ENCODE assay signal across 11 cellular contexts in the genomic region with DNA sequence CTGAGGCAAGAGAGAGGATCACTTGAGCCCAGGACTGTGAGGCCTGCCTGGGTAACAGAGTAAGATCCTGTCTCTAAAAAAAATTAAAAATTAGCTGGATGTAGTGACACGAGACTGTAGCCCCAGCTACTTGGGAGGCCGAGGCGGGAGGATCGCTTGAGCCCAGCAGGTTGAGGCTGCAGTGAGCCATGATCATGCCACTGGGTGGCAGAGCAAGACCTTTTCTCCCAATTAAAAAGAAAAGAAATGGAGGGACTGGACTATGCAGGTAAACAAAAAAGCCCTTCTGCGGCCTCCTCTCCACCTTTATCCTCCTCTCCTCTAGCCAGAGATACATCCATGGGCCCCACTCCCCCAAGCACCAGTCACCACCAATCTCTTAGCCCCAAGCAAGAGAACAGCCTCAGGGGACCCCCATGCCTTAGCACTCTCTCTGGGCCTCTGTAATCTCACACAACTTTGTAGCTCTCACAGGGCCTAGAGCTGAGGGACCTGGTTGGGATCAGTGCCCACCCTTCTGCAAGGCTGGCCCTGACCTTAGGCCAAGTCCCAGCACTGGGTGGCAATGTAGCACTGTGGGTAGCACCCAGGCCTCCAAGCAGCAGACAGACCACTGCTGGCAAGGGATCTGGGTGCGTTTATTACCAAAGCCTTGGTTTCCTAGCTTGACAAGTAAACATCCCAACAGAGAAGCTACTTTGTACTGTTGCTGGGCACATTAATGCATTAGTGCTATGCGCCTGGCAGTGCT. TPM values are rescaled to one million over a fixed set of nuclear protein-coding genes. Genes with fewer than 3 reads are reported as not detected.
DNase-seq lines count a peak whose midpoint lies in the region; ATAC-seq and TF ChIP-seq lines count a peak whose summit lies in the region.
"Had no signal": no experiment of that assay in that cellular context is flagged by ENCODE, and none has a peak within 500 bp of the region (broad histone marks: within the 10 kb centered on the region; RNA-seq: fewer than 3 reads in every experiment).

No MANE protein-coding gene starts in this region.

- H3K27me3 ChIP-seq in left lung: no peaks in the 10 kb centered on the region
- H3K27me3 ChIP-seq in esophagus squamous epithelium: no peaks in the 10 kb centered on the region
- H3K27me3 ChIP-seq: MG63 had no signal

- H3K36me3 ChIP-seq in OCI-LY7 (ENCODE audit: insufficient read depth, low read length) (no peaks in the 10 kb centered on the region), left lung (no peaks in the 10 kb centered on the region), esophagus squamous epithelium (no peaks in the 10 kb centered on the region)
- H3K36me3 ChIP-seq: MG63 had no signal

- no peaks in the 10 kb centered on the region for H4K20me1 ChIP-seq in OCI-LY7 (ENCODE audit: insufficient read depth, low read length)

- no peak overlapping the region for H3K4me3 Mint-ChIP-seq in activated naive CD4-positive, alpha-beta T cell treated with anti-CD3 and anti-CD28 coated beads for 36 hours
- no peak overlapping the region for H3K4me3 Mint-ChIP-seq in stimulated activated naive CD8-positive, alpha-beta T cell treated with anti-CD3 and anti-CD28 coated beads, Interleukin-15, amount 100 ng/mL, for 72 hours

- H3K4me1 ChIP-seq in OCI-LY7 (ENCODE audit: insufficient read depth, low read length, poor library complexity, severe bottlenecking) (no peaks in the 10 kb centered on the region), left lung (peaks cover 5% of the 10 kb centered on the region in 2 donors), esophagus squamous epithelium (peaks cover 0 to 4% (median 0%) of the 10 kb centered on the region in 3 donors)

- no peaks in the 10 kb centered on the region for H3K4me1 Mint-ChIP-seq in activated naive CD4-positive, alpha-beta T cell treated with anti-CD3 and anti-CD28 coated beads for 36 hours (ENCODE audit: low read depth)
- H3K4me1 Mint-ChIP-seq in stimulated activated naive CD8-positive, alpha-beta T cell treated with anti-CD3 and anti-CD28 coated beads, Interleukin-15, amount 100 ng/mL, for 72 hours: no peaks in the 10 kb centered on the region

- no peak overlapping the region for H2AFZ ChIP-seq in OCI-LY7 (ENCODE audit: low read length)

- no peak overlapping the region for H3K27ac ChIP-seq in OCI-LY7 (ENCODE audit: low read depth, low read length, poor library complexity, severe bottlenecking)
- no peak overlapping the region for H3K27ac ChIP-seq in left lung
- no peak overlapping the region for H3K27ac ChIP-seq in esophagus squamous epithelium

- H3K9me2 ChIP-seq in OCI-LY7 (ENCODE audit: insufficient read depth, low read length): no peaks in the 10 kb centered on the region

- TF ChIP-seq CTCF in OCI-LY7 (conservative IDR thresholded peaks at IDR 0.05; ENCODE audit: low read length) (no peak), left lung (IDR thresholded peaks at IDR 0.05) (no peak), esophagus squamous epithelium (IDR thresholded peaks at IDR 0.05) (no peak)

- peak; percentile 36 for DNase-seq in activated naive CD4-positive, alpha-beta T cell treated with anti-CD3 and anti-CD28 coated beads for 36 hours
- DNase-seq in activated naive CD4-positive, alpha-beta T cell (lab: John Stamatoyannopoulos, UW): no peak
- DNase-seq in OCI-LY7 (ENCODE audit: low spot score): peak; percentile 2
- peak in 34 of 42 donors; percentile 23 to 82 (median 56) for DNase-seq in head of caudate nucleus
- DNase-seq in stimulated activated naive CD8-positive, alpha-beta T cell treated with anti-CD3 and anti-CD28 coated beads, Interleukin-15, amount 100 ng/mL, for 72 hours: no peak
- DNase-seq in left lung: no peak
- DNase-seq in esophagus squamous epithelium (lab: John Stamatoyannopoulos, UW): no peak
- DNase-seq: AML-193, MG63, NCI-H2171 had no signal

- no peaks in the 10 kb centered on the region for H3K27me3 Mint-ChIP-seq in activated naive CD4-positive, alpha-beta T cell treated with anti-CD3 and anti-CD28 coated beads for 36 hours (ENCODE audit: low read depth)
- no peaks in the 10 kb centered on the region for H3K27me3 Mint-ChIP-seq in stimulated activated naive CD8-positive, alpha-beta T cell treated with anti-CD3 and anti-CD28 coated beads, Interleukin-15, amount 100 ng/mL, for 72 hours

- TF ChIP-seq POLR2A in esophagus squamous epithelium (IDR thresholded peaks at IDR 0.05): no peak

- H3K9me3 ChIP-seq in OCI-LY7 (ENCODE audit: low read length) (no peaks in the 10 kb centered on the region), left lung (no peaks in the 10 kb centered on the region), esophagus squamous epithelium (no peaks in the 10 kb centered on the region)
- H3K9me3 ChIP-seq: MG63 had no signal

- POLR2A ChIA-PET in OCI-LY7 (lab: Charles Lee): no interaction called here

- no peaks in the 10 kb centered on the region for H3K79me2 ChIP-seq in OCI-LY7 (ENCODE audit: insufficient read depth, low read depth, low read length)

- no peak overlapping the region for H3K27ac Mint-ChIP-seq in activated naive CD4-positive, alpha-beta T cell treated with anti-CD3 and anti-CD28 coated beads for 36 hours
- H3K27ac Mint-ChIP-seq in stimulated activated naive CD8-positive, alpha-beta T cell treated with anti-CD3 and anti-CD28 coated beads, Interleukin-15, amount 100 ng/mL, for 72 hours: peak overlapping the region in 1 of 2 donors; percentile 60

- CTCF ChIA-PET in activated naive CD4-positive, alpha-beta T cell treated with anti-CD3 and anti-CD28 coated beads for 36 hours (lab: Charles Lee): interaction anchor here (0.5 to 2.4 kb wide), 7 partner anchors 9 to 1089 kb away, joined by 3 to 15 read pairs (median 4); no protein-coding TSS in a partner anchor
- CTCF ChIA-PET in OCI-LY7 (lab: Charles Lee; ENCODE audit: unreplicated experiment): no interaction called here

- intact Hi-C loops in activated naive CD4-positive, alpha-beta T cell treated with anti-CD3 and anti-CD28 coated beads for 36 hours (cut with micrococcal nuclease): loop anchor here (1.0 kb wide), 1 partner anchor 103 kb away; no protein-coding TSS in a partner anchor
- intact Hi-C loops in OCI-LY7 (cut with micrococcal nuclease; ENCODE audit: unreplicated experiment) (no loop called here), head of caudate nucleus (cut with DNase I) (loop anchor here (10.0 kb wide), 1 partner anchor 103 kb away; no protein-coding TSS in a partner anchor), left lung (cut with DNase I) (no loop called here), esophagus squamous epithelium (cut with DNase I) (no loop called here)

- H3K4me2 ChIP-seq in OCI-LY7 (ENCODE audit: low read length): no peak overlapping the region

- 72 to 74% methylated on average over 5 to 6 of the region's 7 CpGs for WGBS in esophagus squamous epithelium, 2 donors

- H3K4me3 ChIP-seq in OCI-LY7 (ENCODE audit: low read depth, low read length, poor library complexity, severe bottlenecking) (no peak overlapping the region), left lung (no peak overlapping the region), esophagus squamous epithelium (no peak overlapping the region)
- H3K4me3 ChIP-seq: MG63 had no signal

- no TSS peak for BruUV-seq in OCI-LY7 (replicated peaks; lab: Mats Ljungman, UMichigan)

- H3K36me3 Mint-ChIP-seq in activated naive CD4-positive, alpha-beta T cell treated with anti-CD3 and anti-CD28 coated beads for 36 hours (ENCODE audit: low read depth): no peaks in the 10 kb centered on the region

- ATAC-seq in stimulated activated naive CD8-positive, alpha-beta T cell treated with anti-CD3 and anti-CD28 coated beads, Interleukin-15, amount 100 ng/mL, for 72 hours: peak; percentile 71
- ATAC-seq in HG02678 (IDR thresholded peaks at IDR 0.05; ENCODE audit: unreplicated experiment) (no peak), left lung (no peak)

- H3K9me3 Mint-ChIP-seq in activated naive CD4-positive, alpha-beta T cell treated with anti-CD3 and anti-CD28 coated beads for 36 hours: no peaks in the 10 kb centered on the region
- no peaks in the 10 kb centered on the region for H3K9me3 Mint-ChIP-seq in stimulated activated naive CD8-positive, alpha-beta T cell treated with anti-CD3 and anti-CD28 coated beads, Interleukin-15, amount 100 ng/mL, for 72 hours

RNA-seq across cellular contexts. Expression of gene FAM174B, which starts 43.4 kb away (rescaled TPM):
- total RNA-seq in activated naive CD4-positive, alpha-beta T cell treated with anti-CD3 and anti-CD28 coated beads for 36 hours: 1 to 10 TPM; 5.5 to 5.6 TPM
- total RNA-seq in OCI-LY7 (2014; rRNA removed; shearing (Covaris generic)): 1.3 and 2.5 TPM in 2 replicates
- total RNA-seq in OCI-LY7 (2022): 18.3 and 24.4 TPM in 2 replicates
- 10 to 100 TPM; 42.8 to 66.3 TPM for total RNA-seq in left lung
- 10 to 100 TPM in 1 of 4 donors, 1 to 10 TPM in 3; 1.4 to 11.7 (median 4.2) TPM for total RNA-seq in esophagus squamous epithelium

Comparison
In these comparisons a context has a peak if more than half of its experiments do, and no peak if none do; other contexts are left out.
1. DNase-seq: peak in activated naive CD4-positive, alpha-beta T cell treated with anti-CD3 and anti-CD28 coated beads for 36 hours (single experiment), OCI-LY7 (single experiment) and head of caudate nucleus (34 of 42); none in activated naive CD4-positive, alpha-beta T cell (0 of 4), stimulated activated naive CD8-positive, alpha-beta T cell treated with anti-CD3 and anti-CD28 coated beads, Interleukin-15, amount 100 ng/mL, for 72 hours (0 of 2), left lung (0 of 2) and esophagus squamous epithelium (single experiment).
2. intact Hi-C loops: an anchor here in activated naive CD4-positive, alpha-beta T cell treated with anti-CD3 and anti-CD28 coated beads for 36 hours (1.0 kb wide) and head of caudate nucleus (10.0 kb wide); none called in OCI-LY7, left lung and esophagus squamous epithelium.